Comparison of ENCODE assay signal across 2 cellular contexts in the genomic region with DNA sequence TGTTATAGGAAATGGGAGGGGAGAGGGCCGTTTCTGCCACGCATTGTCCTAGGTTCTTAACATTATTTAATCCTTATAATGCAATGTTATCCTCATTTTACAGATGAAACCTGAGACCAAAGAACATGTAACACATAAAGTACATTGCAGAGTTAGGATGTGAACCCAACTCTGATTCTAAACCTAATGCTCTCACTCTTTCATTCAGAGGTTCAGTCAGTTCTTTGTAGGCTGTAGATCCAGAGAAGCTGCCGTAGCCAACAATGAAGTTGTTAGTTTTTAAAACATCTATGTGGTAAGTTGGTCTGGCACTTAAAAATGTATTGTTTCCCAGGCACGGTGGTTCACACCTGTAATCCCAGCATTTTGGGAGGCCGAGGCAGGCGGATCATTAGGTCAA.
TF ChIP-seq lines count a peak whose summit lies in the region.

No MANE protein-coding gene starts in this region.

TF ChIP-seq in WTC11, 78 proteins besides CTCF, POLR2A, EP300 and RAD21:
- TF ChIP-seq GABPB1 (CRISPR knock-in tag; IDR thresholded peaks at IDR 0.05), result no peak
- TF ChIP-seq, protein P1, sequence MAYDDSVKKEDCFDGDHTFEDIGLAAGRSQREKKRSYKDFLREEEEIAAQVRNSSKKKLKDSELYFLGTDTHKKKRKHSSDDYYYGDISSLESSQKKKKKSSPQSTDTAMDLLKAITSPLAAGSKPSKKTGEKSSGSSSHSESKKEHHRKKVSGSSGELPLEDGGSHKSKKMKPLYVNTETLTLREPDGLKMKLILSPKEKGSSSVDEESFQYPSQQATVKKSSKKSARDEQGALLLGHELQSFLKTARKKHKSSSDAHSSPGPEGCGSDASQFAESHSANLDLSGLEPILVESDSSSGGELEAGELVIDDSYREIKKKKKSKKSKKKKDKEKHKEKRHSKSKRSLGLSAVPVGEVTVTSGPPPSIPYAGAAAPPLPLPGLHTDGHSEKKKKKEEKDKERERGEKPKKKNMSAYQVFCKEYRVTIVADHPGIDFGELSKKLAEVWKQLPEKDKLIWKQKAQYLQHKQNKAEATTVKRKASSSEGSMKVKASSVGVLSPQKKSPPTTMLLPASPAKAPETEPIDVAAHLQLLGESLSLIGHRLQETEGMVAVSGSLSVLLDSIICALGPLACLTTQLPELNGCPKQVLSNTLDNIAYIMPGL (CRISPR knock-in tag; IDR thresholded peaks at IDR 0.05), result no peak
- TF ChIP-seq, protein P2, sequence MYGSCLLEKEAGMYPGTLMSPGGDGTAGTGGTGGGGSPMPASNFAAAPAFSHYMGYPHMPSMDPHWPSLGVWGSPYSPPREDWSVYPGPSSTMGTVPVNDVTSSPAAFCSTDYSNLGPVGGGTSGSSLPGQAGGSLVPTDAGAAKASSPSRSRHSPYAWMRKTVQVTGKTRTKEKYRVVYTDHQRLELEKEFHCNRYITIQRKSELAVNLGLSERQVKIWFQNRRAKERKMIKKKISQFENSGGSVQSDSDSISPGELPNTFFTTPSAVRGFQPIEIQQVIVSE (CRISPR knock-in tag; IDR thresholded peaks at IDR 0.05; ENCODE audit: borderline replicate concordance), result no peak
- no peak for TF ChIP-seq GTF2I (CRISPR knock-in tag; conservative IDR thresholded peaks at IDR 0.05)

TF ChIP-seq in endothelial cell of umbilical vein, 7 proteins besides CTCF, POLR2A, EP300 and RAD21:
- TF ChIP-seq MYC (IDR thresholded peaks at IDR 0.05; ENCODE audit: low read depth, low read length), result no peak
- TF ChIP-seq, protein P3, sequence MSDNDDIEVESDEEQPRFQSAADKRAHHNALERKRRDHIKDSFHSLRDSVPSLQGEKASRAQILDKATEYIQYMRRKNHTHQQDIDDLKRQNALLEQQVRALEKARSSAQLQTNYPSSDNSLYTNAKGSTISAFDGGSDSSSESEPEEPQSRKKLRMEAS (IDR thresholded peaks at IDR 0.05; ENCODE audit: insufficient read depth, insufficient read length), result no peak
- TF ChIP-seq POLR2AphosphoS5 (IDR thresholded peaks at IDR 0.05; ENCODE audit: insufficient read depth, low read depth, low read length), result no peak
- TF ChIP-seq GATA2 (IDR thresholded peaks at IDR 0.05; ENCODE audit: insufficient read depth, insufficient read length, low read depth, low read length), result no peak
- TF ChIP-seq EZH2 (IDR thresholded peaks at IDR 0.05; ENCODE audit: borderline replicate concordance, low read depth, low read length, severe bottlenecking), result no peak
- no peak for TF ChIP-seq JUN (IDR thresholded peaks at IDR 0.05; ENCODE audit: borderline replicate concordance, insufficient read depth, insufficient read length, low read depth)
- TF ChIP-seq FOS (IDR thresholded peaks at IDR 0.05; ENCODE audit: borderline replicate concordance, insufficient read depth, low read length), result no peak
TF ChIP-seq in endothelial cell of umbilical vein: peak in this region for 0.
